8 cellular contexts compared by ENCODE assay signal in genomic region chr17:36947922-36948716, GRCh38. TPM values are rescaled to one million over a fixed set of nuclear protein-coding genes. Genes with fewer than 3 reads are reported as not detected.
DNase-seq lines count a peak whose midpoint lies in the region; ATAC-seq and TF ChIP-seq lines count a peak whose summit lies in the region.

No MANE protein-coding gene starts in this region.

- no peak for TF ChIP-seq CTCF in GM20000 (IDR thresholded peaks at IDR 0.05; ENCODE audit: extremely low read depth, missing control alignments)

- WGBS in ectodermal cell, 2 experiments: 2 to 3% methylated on average over 22 to 25 of the region's 26 CpGs

- H3K36me3 ChIP-seq in ectodermal cell (ENCODE audit: control insufficient read depth, insufficient read depth, low read length): no peaks in the 10 kb centered on the region

- intact Hi-C loops in posterior vena cava (cut with DNase I): no loop called here

- peaks cover 45% of the 10 kb centered on the region for H3K36me3 Mint-ChIP-seq in activated T-cell treated with anti-CD3 and anti-CD28 coated beads, Interleukin-2, amount 50 U/mL, for 24 hours (ENCODE audit: low read depth)
- H3K36me3 Mint-ChIP-seq in naive thymus-derived CD8-positive, alpha-beta T cell: peaks cover 9 to 35% (median 15%) of the 10 kb centered on the region in 3 donors

- H3K27me3 ChIP-seq in ectodermal cell (ENCODE audit: control insufficient read depth, insufficient read depth, low read length, poor library complexity, severe bottlenecking): peaks cover 55% of the 10 kb centered on the region

- H3K9me3 ChIP-seq in ectodermal cell (ENCODE audit: control insufficient read depth, low read length): no peaks in the 10 kb centered on the region

- peak overlapping the region; percentile 98 for H3K4me3 Mint-ChIP-seq in activated T-cell treated with anti-CD3 and anti-CD28 coated beads, Interleukin-2, amount 50 U/mL, for 24 hours
- H3K4me3 Mint-ChIP-seq in naive thymus-derived CD8-positive, alpha-beta T cell: peak overlapping the region; percentile 88 to 99 (median 94)

- H3K27ac Mint-ChIP-seq in activated T-cell treated with anti-CD3 and anti-CD28 coated beads, Interleukin-2, amount 50 U/mL, for 24 hours: peak overlapping the region; percentile 99
- peak overlapping the region; percentile 88 to 97 (median 96) for H3K27ac Mint-ChIP-seq in naive thymus-derived CD8-positive, alpha-beta T cell

- POLR2A ChIA-PET in naive thymus-derived CD8-positive, alpha-beta T cell (lab: Charles Lee): interaction anchor here (0.6 to 3.5 kb wide), 8 partner anchors 9 to 462 kb away, joined by 3 to 22 read pairs (median 4); partner anchors contain the start of genes LHX1 and ZNHIT3

- DNase-seq in activated T-cell treated with anti-CD3 and anti-CD28 coated beads, Interleukin-2, amount 50 U/mL, for 24 hours: no peak
- DNase-seq in activated T-cell treated with anti-CD3 and anti-CD28 coated beads for 4 hours (no peak), NCI-H69 (lab: John Stamatoyannopoulos, UW) (peak; percentile 50), activated gamma-delta T cell (lab: John Stamatoyannopoulos, UW) (no peak), GM20000 (ENCODE audit: low spot score) (no peak), posterior vena cava (ENCODE audit: low spot score) (no peak)
- DNase-seq in naive thymus-derived CD8-positive, alpha-beta T cell: peak in 1 of 10 donors; percentile 5

- H3K4me3 ChIP-seq in ectodermal cell (ENCODE audit: insufficient read depth, low read depth, low read length): peak overlapping the region; percentile 69

- H3K4me1 ChIP-seq in ectodermal cell (ENCODE audit: control insufficient read depth, insufficient read depth, low read length): peaks cover 10% of the 10 kb centered on the region

- no peaks in the 10 kb centered on the region for H3K9me3 Mint-ChIP-seq in activated T-cell treated with anti-CD3 and anti-CD28 coated beads, Interleukin-2, amount 50 U/mL, for 24 hours
- peaks cover 0 to 5% (median 0%) of the 10 kb centered on the region in 9 donors for H3K9me3 Mint-ChIP-seq in naive thymus-derived CD8-positive, alpha-beta T cell

- peaks cover 58% of the 10 kb centered on the region for H3K4me1 Mint-ChIP-seq in activated T-cell treated with anti-CD3 and anti-CD28 coated beads, Interleukin-2, amount 50 U/mL, for 24 hours (ENCODE audit: low read depth)
- H3K4me1 Mint-ChIP-seq in naive thymus-derived CD8-positive, alpha-beta T cell: peaks cover 34 to 62% (median 54%) of the 10 kb centered on the region in 4 donors

- peaks cover 47% of the 10 kb centered on the region for H3K27me3 Mint-ChIP-seq in activated T-cell treated with anti-CD3 and anti-CD28 coated beads, Interleukin-2, amount 50 U/mL, for 24 hours
- H3K27me3 Mint-ChIP-seq in naive thymus-derived CD8-positive, alpha-beta T cell: peaks cover 19 to 45% (median 35%) of the 10 kb centered on the region in 5 donors

- H3K27ac ChIP-seq in ectodermal cell (ENCODE audit: insufficient read depth, low read depth, low read length, poor library complexity, severe bottlenecking): no peak overlapping the region

- peak; percentile 19 to 52 for ATAC-seq in naive thymus-derived CD8-positive, alpha-beta T cell

RNA-seq across cellular contexts. Expression of gene AATF, which starts 0.6 kb away (rescaled TPM):
- polyA plus RNA-seq in ectodermal cell (2013, experiment 1 of 4): 45.7 TPM
- polyA plus RNA-seq in ectodermal cell (2013, experiment 2 of 4): 41.5 TPM
- 29.3 TPM for polyA plus RNA-seq in ectodermal cell (2013, experiment 3 of 4)
- polyA plus RNA-seq in ectodermal cell (2013, experiment 4 of 4): 34.1 TPM
- 10 to 100 TPM; 59.7 to 65.0 TPM for total RNA-seq in naive thymus-derived CD8-positive, alpha-beta T cell
- 10 to 100 TPM; 64.2 to 89.7 (median 69.9) TPM for polyA plus RNA-seq in naive thymus-derived CD8-positive, alpha-beta T cell
- 10 to 100 TPM; 29.8 to 46.2 TPM for total RNA-seq in posterior vena cava

RNA-seq across cellular contexts. Expression of gene LHX1, which starts 10.8 kb away (rescaled TPM):
- polyA plus RNA-seq in ectodermal cell (2013, experiment 1 of 4): not detected
- 0.05 TPM for polyA plus RNA-seq in ectodermal cell (2013, experiment 2 of 4)
- 0.16 TPM for polyA plus RNA-seq in ectodermal cell (2013, experiment 3 of 4)
- polyA plus RNA-seq in ectodermal cell (2013, experiment 4 of 4): 0.45 TPM
- total RNA-seq in naive thymus-derived CD8-positive, alpha-beta T cell: not detected
- not detected for polyA plus RNA-seq in naive thymus-derived CD8-positive, alpha-beta T cell
- not detected for total RNA-seq in posterior vena cava
